In the genomic region with DNA sequence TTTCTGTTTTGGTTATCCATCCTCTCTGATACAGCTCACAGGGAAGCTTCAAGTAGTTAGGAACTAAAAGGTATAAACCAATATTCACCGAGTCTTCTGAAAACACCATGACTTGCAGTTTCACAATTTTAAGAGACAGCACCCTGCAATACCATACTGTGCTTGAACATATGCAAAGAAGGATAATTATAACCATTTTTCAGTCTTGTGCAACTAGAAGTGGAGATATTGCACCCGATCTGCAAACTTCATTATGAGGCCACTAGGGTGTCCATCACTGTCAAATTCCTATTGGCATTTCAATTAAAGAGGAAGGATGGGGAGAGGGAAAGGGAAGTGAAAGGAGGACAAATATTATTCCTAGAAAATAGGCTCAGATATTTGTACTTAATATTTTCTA, we compare ENCODE assay signal across 1 cellular context.
TF ChIP-seq lines count a peak whose summit lies in the region.

No MANE protein-coding gene starts in this region.

TF ChIP-seq in K562, 482 proteins besides CTCF, POLR2A, EP300 and RAD21 (continued from another document):
- TF ChIP-seq, protein P1, sequence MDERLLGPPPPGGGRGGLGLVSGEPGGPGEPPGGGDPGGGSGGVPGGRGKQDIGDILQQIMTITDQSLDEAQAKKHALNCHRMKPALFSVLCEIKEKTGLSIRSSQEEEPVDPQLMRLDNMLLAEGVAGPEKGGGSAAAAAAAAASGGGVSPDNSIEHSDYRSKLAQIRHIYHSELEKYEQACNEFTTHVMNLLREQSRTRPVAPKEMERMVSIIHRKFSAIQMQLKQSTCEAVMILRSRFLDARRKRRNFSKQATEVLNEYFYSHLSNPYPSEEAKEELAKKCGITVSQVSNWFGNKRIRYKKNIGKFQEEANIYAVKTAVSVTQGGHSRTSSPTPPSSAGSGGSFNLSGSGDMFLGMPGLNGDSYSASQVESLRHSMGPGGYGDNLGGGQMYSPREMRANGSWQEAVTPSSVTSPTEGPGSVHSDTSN (CRISPR knock-in tag; IDR thresholded peaks at IDR 0.05; ENCODE audit: low read depth) = peak; percentile 42
- TF ChIP-seq, protein P1 (tag; conservative IDR thresholded peaks at IDR 0.05; ENCODE audit: low read depth) = peak; percentile 84
- TF ChIP-seq MAFF (IDR thresholded peaks at IDR 0.05; ENCODE audit: low read length) = peak; percentile 65; the same call in 1 of the 2 replicates
- TF ChIP-seq JUN (IDR thresholded peaks at IDR 0.05; ENCODE audit: borderline replicate concordance, low read depth, low read length) = no peak
- no peak for TF ChIP-seq JUN (CRISPR knock-in tag; IDR thresholded peaks at IDR 0.05; ENCODE audit: borderline replicate concordance)
- TF ChIP-seq CEBPG (CRISPR knock-in tag; IDR thresholded peaks at IDR 0.05) = no peak
- peak; percentile 51 to 67 for TF ChIP-seq CEBPG (tag; conservative IDR thresholded peaks at IDR 0.05 in 1 of 2, IDR thresholded peaks at IDR 0.05 in 1 of 2)
- TF ChIP-seq NFE2 (IDR thresholded peaks at IDR 0.05; ENCODE audit: low read depth) = peak; percentile 73
